ENCODE assay signal across 28 cellular contexts in genomic region chrX:37468111-37468739, GRCh38.
"Had no signal": no experiment of that assay in that cellular context is flagged by ENCODE, and none has a peak within 500 bp of the region (broad histone marks: within the 10 kb centered on the region; RNA-seq: fewer than 3 reads in every experiment).

No MANE protein-coding gene starts in this region.

- H3K9ac ChIP-seq: parathyroid adenoma had no signal

- H3K27ac Mint-ChIP-seq: activated CD4-positive, alpha-beta T cell treated with anti-CD3 and anti-CD28 coated beads for 36 hours; activated naive CD8-positive, alpha-beta T cell; brain; mesothelial cell of epicardium; naive thymus-derived CD8-positive, alpha-beta T cell; T-helper 2 cell treated with Interferon-gamma antibody and Interleukin-4, amounts not matched to agents 5 μg/mL and 100 μg/mL, for 36 hours had no signal

- H3K27me3 ChIP-seq: cardiac muscle cell, colonic mucosa, foreskin keratinocyte, heart right ventricle, right atrium auricular region, suprapubic skin, tibial artery had no signal

- H3K36me3 Mint-ChIP-seq: activated naive CD8-positive, alpha-beta T cell; brain; mesothelial cell of epicardium; naive thymus-derived CD8-positive, alpha-beta T cell had no signal

- H3K4me3 ChIP-seq: cardiac muscle cell, colonic mucosa, heart right ventricle, right atrium auricular region, spleen, suprapubic skin, tibial artery had no signal

- H3K9me3 Mint-ChIP-seq: brain; naive thymus-derived CD8-positive, alpha-beta T cell; T-helper 2 cell treated with Interferon-gamma antibody and Interleukin-4, amounts not matched to agents 5 μg/mL and 100 μg/mL, for 36 hours had no signal

- H3K79me2 ChIP-seq: parathyroid adenoma had no signal

- ATAC-seq: activated CD4-positive, alpha-beta T cell treated with anti-CD3 and anti-CD28 coated beads for 36 hours; foreskin keratinocyte; heart right ventricle; left colon; naive thymus-derived CD8-positive, alpha-beta T cell had no signal

- H2AFZ ChIP-seq: parathyroid adenoma had no signal

- H3K27ac ChIP-seq: cardiac muscle cell, colonic mucosa, foreskin keratinocyte, heart right ventricle, parathyroid adenoma, right atrium auricular region, spleen, suprapubic skin, tibial artery had no signal

- DNase-seq: activated CD4-positive, alpha-beta T cell treated with anti-CD3 and anti-CD28 coated beads for 36 hours; activated CD4-positive, alpha-beta T cell treated with anti-CD3 and anti-CD28 coated beads, Interleukin-2, amount 50 U/mL, for 4 hours; activated CD4-positive, CD25-positive, alpha-beta regulatory T cell; activated effector memory CD4-positive, alpha-beta T cell treated with Interleukin-2 at 50 U/mL for 16 hours; activated naive CD4-positive, alpha-beta T cell treated with Interleukin-2 at 50 U/mL for 16 hours; aorta; cerebellar nuclear complex; colonic mucosa; effector memory CD4-positive, alpha-beta T cell; foreskin keratinocyte; heart right ventricle; left colon; mammary epithelial cell; naive thymus-derived CD8-positive, alpha-beta T cell; occipital lobe; spleen; stimulated activated naive CD4-positive, alpha-beta T cell; T-helper 1 cell; tibial artery had no signal

- H3K9me3 ChIP-seq: colonic mucosa, heart right ventricle, right atrium auricular region, spleen, suprapubic skin, tibial artery had no signal

- H3K4me3 Mint-ChIP-seq: activated CD4-positive, alpha-beta T cell treated with anti-CD3 and anti-CD28 coated beads for 36 hours; activated naive CD8-positive, alpha-beta T cell; brain; mesothelial cell of epicardium; naive thymus-derived CD8-positive, alpha-beta T cell; neural crest cell; T-helper 2 cell treated with Interferon-gamma antibody and Interleukin-4, amounts not matched to agents 5 μg/mL and 100 μg/mL, for 36 hours had no signal

- H3K27me3 Mint-ChIP-seq: activated CD4-positive, alpha-beta T cell treated with anti-CD3 and anti-CD28 coated beads for 36 hours; activated naive CD8-positive, alpha-beta T cell; brain; naive thymus-derived CD8-positive, alpha-beta T cell had no signal

- H3K4me1 Mint-ChIP-seq: activated CD4-positive, alpha-beta T cell treated with anti-CD3 and anti-CD28 coated beads for 36 hours; brain; mesothelial cell of epicardium; naive thymus-derived CD8-positive, alpha-beta T cell; neural crest cell had no signal

- H3K4me1 ChIP-seq: colonic mucosa, foreskin keratinocyte, heart right ventricle, parathyroid adenoma, right atrium auricular region, spleen, suprapubic skin, tibial artery had no signal

- H3K36me3 ChIP-seq: cardiac muscle cell, colonic mucosa, heart right ventricle, right atrium auricular region, spleen, suprapubic skin, tibial artery had no signal
